In the genomic region with DNA sequence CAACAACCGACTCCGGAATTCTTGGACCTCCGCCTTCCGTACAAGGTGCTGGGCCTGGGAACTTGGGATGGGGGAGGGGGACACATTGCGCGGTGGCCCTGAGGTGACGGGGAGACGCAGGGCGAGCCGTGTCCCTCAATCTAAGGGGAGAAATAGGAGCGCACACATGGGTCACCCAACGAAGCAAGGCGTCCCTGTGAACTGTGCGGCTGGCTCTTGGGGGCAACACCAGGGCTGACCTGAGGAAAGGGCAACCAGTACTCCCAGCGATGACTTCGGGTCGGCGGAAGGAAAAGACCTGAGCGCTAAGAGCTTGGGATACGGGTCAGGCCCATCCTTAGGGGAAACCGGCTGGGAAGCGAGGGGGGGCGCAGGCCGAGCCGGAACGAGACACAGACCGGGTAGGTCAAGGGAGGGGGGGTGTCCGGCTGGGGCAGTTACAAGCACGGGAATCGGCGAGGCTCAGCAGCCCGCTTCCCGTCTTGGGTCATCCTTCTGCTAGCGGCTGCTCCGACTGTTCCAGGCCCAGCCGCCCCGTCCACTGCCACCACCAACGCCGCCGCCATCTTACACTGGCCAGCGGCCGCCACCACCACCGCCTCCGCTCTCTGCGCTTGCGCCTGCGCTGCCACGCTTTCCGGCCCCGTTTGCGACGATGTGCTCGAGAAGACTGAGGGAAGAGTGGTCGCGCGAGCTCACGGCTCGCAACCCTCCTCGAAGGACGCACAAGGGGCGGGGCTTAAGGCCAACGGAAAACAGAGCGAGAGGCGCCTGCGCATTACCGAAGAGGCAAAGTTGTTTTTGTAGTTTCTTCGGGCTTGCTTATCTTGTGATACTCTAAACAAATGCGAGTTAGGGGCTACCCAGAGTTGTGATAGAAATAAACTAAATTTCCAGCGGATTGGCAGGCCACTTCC, we compare ENCODE assay signal across 8 cellular contexts. TPM values are rescaled to one million over a fixed set of nuclear protein-coding genes. Genes with fewer than 3 reads are reported as not detected.
DNase-seq lines count a peak whose midpoint lies in the region; ATAC-seq and TF ChIP-seq lines count a peak whose summit lies in the region.

DCAF8 (minus strand) TSS at position 672 of the 917 bp plus-strand sequence. CDS start 18,541 bp downstream, outside the sequence.

- peaks cover 50% of the 10 kb centered on the region for H3K79me2 ChIP-seq in SK-N-SH (ENCODE audit: insufficient read depth)

- TF ChIP-seq RAD21 in SK-N-SH (IDR thresholded peaks at IDR 0.05; ENCODE audit: low read length): no peak

- TF ChIP-seq POLR2A in suprapubic skin (IDR thresholded peaks at IDR 0.05): peak; percentile 85 to 98

- H3K27ac ChIP-seq in SK-N-SH (ENCODE audit: low read depth in 2 of 2, low read length in 1 of 2) (peak within 1 kb of the TSS; percentile 96), suprapubic skin (peak within 1 kb of the TSS; percentile 97)

- no peak for TF ChIP-seq EP300 in SK-N-SH (IDR thresholded peaks at IDR 0.05; ENCODE audit: borderline replicate concordance in 1 of 2, low read depth in 1 of 2, low read length in 1 of 2)
- TF ChIP-seq EP300 in suprapubic skin (IDR thresholded peaks at IDR 0.05): no peak

- H3K9me3 ChIP-seq in SK-N-SH: no peaks in the 10 kb centered on the region
- no peaks in the 10 kb centered on the region for H3K9me3 ChIP-seq in suprapubic skin

- peak within 1 kb of the TSS; percentile 93 to 95 for H3K4me3 ChIP-seq in SK-N-SH (ENCODE audit: low read depth in 2 of 2, low read length in 1 of 2)
- H3K4me3 ChIP-seq in suprapubic skin: peak within 1 kb of the TSS; percentile 85

- peak; percentile 77 for ATAC-seq in HG02571 (IDR thresholded peaks at IDR 0.05; ENCODE audit: unreplicated experiment)

- H3K36me3 ChIP-seq in SK-N-SH (replicated peaks in 1 of 2; ENCODE audit: control insufficient read depth in 1 of 2, insufficient read depth in 2 of 2, low read length in 1 of 2): peaks cover 0 to 14% of the 10 kb centered on the region in 2 experiments
- H3K36me3 ChIP-seq in suprapubic skin: no peaks in the 10 kb centered on the region

- POLR2A ChIA-PET in SK-N-SH (lab: Yijun Ruan, JAX): interaction anchor here (0.6 to 1.4 kb wide), 9 partner anchors 10 to 176 kb away, joined by 3 to 5 read pairs (median 3); partner anchors contain the start of genes IGSF8, PEX19 and VANGL2

- CTCF ChIA-PET in SK-N-SH (lab: Yijun Ruan, JAX): interaction anchor here (0.7 to 3.8 kb wide), 8 partner anchors 9 to 216 kb away, joined by 3 to 48 read pairs (median 4); no protein-coding TSS in a partner anchor

- TF ChIP-seq CTCF in SK-N-SH (IDR thresholded peaks at IDR 0.05) (no peak), suprapubic skin (IDR thresholded peaks at IDR 0.05) (no peak)

- H3K9me2 ChIP-seq in SK-N-SH: no peaks in the 10 kb centered on the region

- H3K4me2 ChIP-seq in SK-N-SH: peak within 1 kb of the TSS; percentile 86

- WGBS in SK-N-SH (ENCODE audit: low lambda C conversion rate): under 1% methylated on average over 27 of the region's 69 CpGs
- 0% methylated on average over 53 of the region's 69 CpGs for WGBS in suprapubic skin

- peaks cover 25% of the 10 kb centered on the region for H3F3A ChIP-seq in SK-N-SH (replicated peaks; ENCODE audit: insufficient read depth)

- H2AFZ ChIP-seq in SK-N-SH (ENCODE audit: low read depth): peak within 1 kb of the TSS; percentile 99

- peak within 1 kb of the TSS; percentile 98 for H3K9ac ChIP-seq in SK-N-SH

- DNase-seq in GM04504 (ENCODE audit: low read depth): peak; percentile 95
- DNase-seq in NCI-H1048 (lab: John Stamatoyannopoulos, UW): peak; percentile 98
- peak; percentile 94 for DNase-seq in SK-N-SH
- peak; percentile 98 for DNase-seq in activated naive CD4-positive, alpha-beta T cell treated with anti-CD3 and anti-CD28 coated beads, Interleukin-2, amount 50 U/mL, for 16 hours
- peak; percentile 94 for DNase-seq in germinal center (ENCODE audit: low spot score)
- DNase-seq in nucleus accumbens (lab: John Stamatoyannopoulos, UW): peak; percentile 47 to 99 (median 95)
- peak; percentile 99 for DNase-seq in suprapubic skin (ENCODE audit: low spot score in 2 of 2)

- no peaks in the 10 kb centered on the region for H3K27me3 ChIP-seq in SK-N-SH (ENCODE audit: insufficient read depth)
- H3K27me3 ChIP-seq in suprapubic skin: no peaks in the 10 kb centered on the region

- H3K4me1 ChIP-seq in SK-N-SH (ENCODE audit: control insufficient read depth in 1 of 2, insufficient read depth in 2 of 2, low read depth in 1 of 2, low read length in 1 of 2): peaks cover 12 to 18% of the 10 kb centered on the region in 2 experiments
- peaks cover 46% of the 10 kb centered on the region for H3K4me1 ChIP-seq in suprapubic skin

- H4K20me1 ChIP-seq in SK-N-SH (ENCODE audit: insufficient read depth): peaks cover 31% of the 10 kb centered on the region

TF ChIP-seq in SK-N-SH, 30 proteins besides CTCF, POLR2A, EP300 and RAD21 (continues in another document):
- TF ChIP-seq EZH2phosphoT487 (IDR thresholded peaks at IDR 0.05; ENCODE audit: borderline replicate concordance, low read depth): no peak
- no peak for TF ChIP-seq GATA2 (CRISPR knock-in tag; IDR thresholded peaks at IDR 0.05)
- TF ChIP-seq NFIC (IDR thresholded peaks at IDR 0.05; ENCODE audit: borderline replicate concordance): peak; percentile 30; the same call in 1 of the 2 replicates
- 0 out of 2 replicates have a peak, but pooled peaks have one; percentile 63 for TF ChIP-seq SIN3A (IDR thresholded peaks at IDR 0.05; ENCODE audit: borderline replicate concordance, low read depth, low read length)
- peak; percentile 96 for TF ChIP-seq ZBTB33 (IDR thresholded peaks at IDR 0.05; ENCODE audit: borderline replicate concordance, low read depth)
- no peak for TF ChIP-seq RXRA (IDR thresholded peaks at IDR 0.05; ENCODE audit: borderline replicate concordance, low read depth)
- TF ChIP-seq YY1 (IDR thresholded peaks at IDR 0.05; ENCODE audit: low read depth): peak; percentile 96
- TF ChIP-seq POLR2AphosphoS5 (IDR thresholded peaks at IDR 0.05; ENCODE audit: low read depth, low read length): peak; percentile 95
- TF ChIP-seq FOSL2 (IDR thresholded peaks at IDR 0.05; ENCODE audit: borderline replicate concordance, low read depth): no peak
- TF ChIP-seq, protein P1, sequence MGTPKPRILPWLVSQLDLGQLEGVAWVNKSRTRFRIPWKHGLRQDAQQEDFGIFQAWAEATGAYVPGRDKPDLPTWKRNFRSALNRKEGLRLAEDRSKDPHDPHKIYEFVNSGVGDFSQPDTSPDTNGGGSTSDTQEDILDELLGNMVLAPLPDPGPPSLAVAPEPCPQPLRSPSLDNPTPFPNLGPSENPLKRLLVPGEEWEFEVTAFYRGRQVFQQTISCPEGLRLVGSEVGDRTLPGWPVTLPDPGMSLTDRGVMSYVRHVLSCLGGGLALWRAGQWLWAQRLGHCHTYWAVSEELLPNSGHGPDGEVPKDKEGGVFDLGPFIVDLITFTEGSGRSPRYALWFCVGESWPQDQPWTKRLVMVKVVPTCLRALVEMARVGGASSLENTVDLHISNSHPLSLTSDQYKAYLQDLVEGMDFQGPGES (IDR thresholded peaks at IDR 0.05; ENCODE audit: low read depth, low read length): no peak
- no peak for TF ChIP-seq RFX5 (IDR thresholded peaks at IDR 0.05; ENCODE audit: low read length)
- TF ChIP-seq SMC3 (IDR thresholded peaks at IDR 0.05; ENCODE audit: low read depth, low read length): no peak
- TF ChIP-seq PBX3 (IDR thresholded peaks at IDR 0.05): no peak
- peak; percentile 98 for TF ChIP-seq CHD2 (IDR thresholded peaks at IDR 0.05; ENCODE audit: low read length, partially characterized antibody)
- TF ChIP-seq USF2 (IDR thresholded peaks at IDR 0.05; ENCODE audit: borderline replicate concordance, low read depth, low read length): no peak
- no peak for TF ChIP-seq FOXJ3 (CRISPR knock-in tag; IDR thresholded peaks at IDR 0.05)
- no peak for TF ChIP-seq TCF12 (IDR thresholded peaks at IDR 0.05)
- no peak for TF ChIP-seq RCOR1 (IDR thresholded peaks at IDR 0.05; ENCODE audit: low read length)
- TF ChIP-seq NRF1 (IDR thresholded peaks at IDR 0.05; ENCODE audit: low read depth, low read length): peak; percentile 98
- peak; percentile 8; the same call in 1 of the 2 replicates for TF ChIP-seq GABPA (IDR thresholded peaks at IDR 0.05; ENCODE audit: low read depth)

RNA-seq across cellular contexts. Expression of gene DCAF8, which starts in this region (rescaled TPM):
- polyA plus RNA-seq in SK-N-SH (2012; rRNA removed): 108 and 150 TPM in 2 replicates
- 55.1 and 69.1 TPM in 2 replicates for polyA plus RNA-seq in SK-N-SH (2012; cell fraction: cytosol; rRNA removed)
- 383 and 570 TPM in 2 replicates for polyA plus RNA-seq in SK-N-SH (2012; cell fraction: nucleus; rRNA removed)
- total RNA-seq in suprapubic skin: 100 to 1,000 TPM in 3 of 4 donors, 10 to 100 TPM in 1; 98.3 to 402 (median 125) TPM

Comparison
In these comparisons a context has a peak if more than half of its experiments do, and no peak if none do; other contexts are left out.
1. Peak in every context shown above with its lines: DNase-seq, ATAC-seq, H3K4me3 ChIP-seq and H3K27ac ChIP-seq.